11 cellular contexts compared by ENCODE assay signal in genomic region chr6:3592371-3592941, GRCh38.
A peak's percentile ranks its signal among the peaks of the same experiment; 100 is the strongest.
DNase-seq lines count a peak whose midpoint lies in the region; ATAC-seq and TF ChIP-seq lines count a peak whose summit lies in the region.
"Had no signal": no experiment of that assay in that cellular context is flagged by ENCODE, and none has a peak within 500 bp of the region (broad histone marks: within the 10 kb centered on the region; RNA-seq: fewer than 3 reads in every experiment).

No MANE protein-coding gene starts in this region.

- H3K27me3 ChIP-seq in GM23248 (replicated peaks; ENCODE audit: insufficient read depth) = no peaks in the 10 kb centered on the region
- H3K27me3 ChIP-seq in PC-9 (ENCODE audit: insufficient read depth, low read depth) = no peaks in the 10 kb centered on the region
- peaks cover 0 to 2% (median 0%) of the 10 kb centered on the region in 3 donors for H3K27me3 ChIP-seq in gastrocnemius medialis

- TF ChIP-seq POLR2A in gastrocnemius medialis (IDR thresholded peaks at IDR 0.05) = no peak

- no peak overlapping the region for H3K4me3 Mint-ChIP-seq in stimulated activated naive CD8-positive, alpha-beta T cell treated with anti-CD3 and anti-CD28 coated beads, Interleukin-15, amount 100 ng/mL, for 72 hours
- H3K4me3 Mint-ChIP-seq: activated B cell treated with CpG ODN at 0.5 μM for 24 hours; dendritic cell treated with granulocyte-macrophage colony-stimulating factor and Interleukin-4, amounts not matched to agents 40 ng/mL and 50 ng/mL, for 4 days had no signal

- intact Hi-C loops in PC-9 (cut with micrococcal nuclease; ENCODE audit: unreplicated experiment) (loop anchor here (1.0 to 2.0 kb wide), 2 partner anchors 20 to 70 kb away; no protein-coding TSS in a partner anchor), gastrocnemius medialis (cut with DNase I; ENCODE audit: low total_unique reads) (no loop called here)

- 15 to 16% methylated on average over 7 of the region's 7 CpGs for WGBS in GM23248 (ENCODE audit: low coverage in 1 of 2, low lambda C conversion rate in 2 of 2, missing lambda C conversion rate in 2 of 2), 2 experiments

- H2AFZ ChIP-seq in GM23248 = peak overlapping the region; percentile 14; the same call in 1 of the 2 replicates
- H2AFZ ChIP-seq in PC-9 = no peak overlapping the region

- H3K4me1 Mint-ChIP-seq in stimulated activated naive CD8-positive, alpha-beta T cell treated with anti-CD3 and anti-CD28 coated beads, Interleukin-15, amount 100 ng/mL, for 72 hours = peaks cover 6% of the 10 kb centered on the region
- H3K4me1 Mint-ChIP-seq: activated B cell treated with CpG ODN at 0.5 μM for 24 hours had no signal

- H3K27me3 Mint-ChIP-seq in stimulated activated naive CD8-positive, alpha-beta T cell treated with anti-CD3 and anti-CD28 coated beads, Interleukin-15, amount 100 ng/mL, for 72 hours = peaks cover 7% of the 10 kb centered on the region

- H3K4me3 ChIP-seq in GM23248 (no peak overlapping the region), PC-9 (no peak overlapping the region), epithelial cell of proximal tubule (ENCODE audit: low read depth, low read length) (no peak overlapping the region), gastrocnemius medialis (no peak overlapping the region)

- ATAC-seq in gastrocnemius medialis = peak; percentile 85 to 96
- no peak for ATAC-seq in stimulated activated naive CD8-positive, alpha-beta T cell treated with anti-CD3 and anti-CD28 coated beads, Interleukin-15, amount 100 ng/mL, for 72 hours

- POLR2A ChIA-PET in PC-9 (lab: Charles Lee; ENCODE audit: unreplicated experiment) = no interaction called here

- TF ChIP-seq CTCF in PC-9 (conservative IDR thresholded peaks at IDR 0.05) = no peak
- no peak for TF ChIP-seq CTCF in epithelial cell of proximal tubule (conservative IDR thresholded peaks at IDR 0.05; ENCODE audit: low read depth, low read length)
- TF ChIP-seq CTCF in gastrocnemius medialis (IDR thresholded peaks at IDR 0.05 in 4 of 5, conservative IDR thresholded peaks at IDR 0.05 in 1 of 5) = no peak

- peak overlapping the region; percentile 20; the same call in 1 of the 2 replicates for H3K9ac ChIP-seq in GM23248

- DNase-seq in GM23248 = peak; percentile 92
- peak; percentile 38 to 96 for DNase-seq in PC-9
- peak; percentile 74 for DNase-seq in epithelial cell of proximal tubule (ENCODE audit: low read depth)
- DNase-seq in gastrocnemius medialis = peak in 1 of 2 donors; percentile 30
- no peak for DNase-seq in activated CD8-positive, alpha-beta memory T cell treated with anti-CD3 and anti-CD28 coated beads for 24 hours
- no peak for DNase-seq in stimulated activated naive CD8-positive, alpha-beta T cell treated with anti-CD3 and anti-CD28 coated beads, Interleukin-15, amount 100 ng/mL, for 72 hours
- DNase-seq in DMS79 (lab: John Stamatoyannopoulos, UW) = no peak
- no peak for DNase-seq in NCI-H446 (lab: John Stamatoyannopoulos, UW)
- DNase-seq: activated B cell treated with CpG ODN at 0.5 μM for 24 hours, NCI-H1694 had no signal

- CTCF ChIA-PET in PC-9 (lab: Charles Lee) = no interaction called here

- H4K20me1 ChIP-seq in GM23248 (ENCODE audit: insufficient read depth) (no peaks in the 10 kb centered on the region), PC-9 (ENCODE audit: insufficient read depth) (no peaks in the 10 kb centered on the region)

- no TSS peak for BruUV-seq in PC-9 (replicated peaks; lab: Mats Ljungman, UMichigan)

- H3K9me2 ChIP-seq in GM23248 (ENCODE audit: insufficient read depth) = no peaks in the 10 kb centered on the region
- no peaks in the 10 kb centered on the region for H3K9me2 ChIP-seq in PC-9 (ENCODE audit: insufficient read depth)

- peaks cover 17% of the 10 kb centered on the region for H3K4me1 ChIP-seq in GM23248 (ENCODE audit: insufficient read depth)
- H3K4me1 ChIP-seq in PC-9 (replicated peaks; ENCODE audit: insufficient read depth) = peaks cover 18% of the 10 kb centered on the region
- no peaks in the 10 kb centered on the region for H3K4me1 ChIP-seq in gastrocnemius medialis

- H3F3A ChIP-seq in GM23248 (ENCODE audit: insufficient read depth) = peaks cover 22% of the 10 kb centered on the region; the same call in 1 of the 2 replicates
- peaks cover 13% of the 10 kb centered on the region for H3F3A ChIP-seq in PC-9 (ENCODE audit: insufficient read depth, low read depth)

- H3K9me3 Mint-ChIP-seq in stimulated activated naive CD8-positive, alpha-beta T cell treated with anti-CD3 and anti-CD28 coated beads, Interleukin-15, amount 100 ng/mL, for 72 hours = no peaks in the 10 kb centered on the region

- H3K9me3 ChIP-seq in GM23248 (ENCODE audit: low read depth) = no peaks in the 10 kb centered on the region
- H3K9me3 ChIP-seq in PC-9 (ENCODE audit: insufficient read depth, low read depth) = peaks cover 2% of the 10 kb centered on the region; the same call in 1 of the 2 replicates
- peaks cover 0 to 5% (median 0%) of the 10 kb centered on the region in 3 donors for H3K9me3 ChIP-seq in gastrocnemius medialis

- H3K79me2 ChIP-seq in GM23248 (ENCODE audit: insufficient read depth) (no peaks in the 10 kb centered on the region), PC-9 (ENCODE audit: low read depth) (no peaks in the 10 kb centered on the region)

- H3K27ac ChIP-seq in GM23248 (peak overlapping the region; percentile 80), PC-9 (peak overlapping the region; percentile 95), gastrocnemius medialis (no peak overlapping the region)

- H3K4me2 ChIP-seq in GM23248 (ENCODE audit: unreplicated experiment) (peak overlapping the region; percentile 11), PC-9 (peak overlapping the region; percentile 53)

- in situ Hi-C loops in GM23248 (cut with MboI) (no loop called here), gastrocnemius medialis (cut with MboI; ENCODE audit: low sequenced_read_pairs in 4 of 4) (no loop called here)

- H3K36me3 ChIP-seq in GM23248 (ENCODE audit: low read depth) = peaks cover 3% of the 10 kb centered on the region; the same call in 1 of the 2 replicates
- H3K36me3 ChIP-seq in PC-9 (ENCODE audit: low read depth) = no peaks in the 10 kb centered on the region
- no peaks in the 10 kb centered on the region for H3K36me3 ChIP-seq in gastrocnemius medialis

- H3K27ac Mint-ChIP-seq in stimulated activated naive CD8-positive, alpha-beta T cell treated with anti-CD3 and anti-CD28 coated beads, Interleukin-15, amount 100 ng/mL, for 72 hours = no peak overlapping the region
- H3K27ac Mint-ChIP-seq: activated B cell treated with CpG ODN at 0.5 μM for 24 hours; dendritic cell treated with granulocyte-macrophage colony-stimulating factor and Interleukin-4, amounts not matched to agents 40 ng/mL and 50 ng/mL, for 4 days had no signal

Comparison
In these comparisons a context has a peak if more than half of its experiments do, and no peak if none do; other contexts are left out.
1. DNase-seq: peak in GM23248 (single experiment), PC-9 (2 of 2) and epithelial cell of proximal tubule (single experiment); none in activated CD8-positive, alpha-beta memory T cell treated with anti-CD3 and anti-CD28 coated beads for 24 hours (single experiment), stimulated activated naive CD8-positive, alpha-beta T cell treated with anti-CD3 and anti-CD28 coated beads, Interleukin-15, amount 100 ng/mL, for 72 hours (0 of 2), DMS79 (single experiment) and NCI-H446 (0 of 2).
2. H3K27ac ChIP-seq: peak in GM23248 (single experiment) and PC-9 (single experiment); none in gastrocnemius medialis (0 of 4).